Comparison of ENCODE assay signal across 8 cellular contexts in genomic region chrX:140586951-140587350, GRCh38.
"Had no signal": no experiment of that assay in that cellular context is flagged by ENCODE, and none has a peak within 500 bp of the region (broad histone marks: within the 10 kb centered on the region; RNA-seq: fewer than 3 reads in every experiment).

No MANE protein-coding gene starts in this region.

- ATAC-seq: GM23338, HCT116 had no signal

- DNase-seq: GM23248, GOT3, H7, H9, HCEC 1CT, HFFc6 had no signal
